35 cellular contexts compared by ENCODE assay signal in genomic region chr9:99449726-99450125, GRCh38.
A peak's percentile ranks its signal among the peaks of the same experiment; 100 is the strongest.
DNase-seq lines count a peak whose midpoint lies in the region; FAIRE-seq and TF ChIP-seq lines count a peak whose summit lies in the region.
"Had no signal": no experiment of that assay in that cellular context is flagged by ENCODE, and none has a peak within 500 bp of the region (broad histone marks: within the 10 kb centered on the region; RNA-seq: fewer than 3 reads in every experiment).

No MANE protein-coding gene starts in this region.

- no peak overlapping the region for H3K4me3 ChIP-seq in SJSA1
- H3K4me3 ChIP-seq in esophagus muscularis mucosa = no peak overlapping the region
- H3K4me3 ChIP-seq in trophoblast cell (ENCODE audit: low read depth, low read length) = no peak overlapping the region
- no peak overlapping the region for H3K4me3 ChIP-seq in small intestine (ENCODE audit: low read depth in 1 of 2, low read length in 2 of 2)
- H3K4me3 ChIP-seq: A549; BLaER1; BLaER1 treated with 17β-estradiol and CSF1 and Interleukin-3, amounts not matched to agents 10 nM and 100 nM had no signal

- H2BK12ac ChIP-seq in trophoblast cell (ENCODE audit: low read length) = no peak overlapping the region

- H3K79me1 ChIP-seq in trophoblast cell (ENCODE audit: low read length) = peaks cover 3% of the 10 kb centered on the region

- H3K27me3 ChIP-seq in SJSA1 (replicated peaks) (no peaks in the 10 kb centered on the region), esophagus muscularis mucosa (no peaks in the 10 kb centered on the region), trophoblast cell (ENCODE audit: insufficient read depth, low read length) (no peaks in the 10 kb centered on the region), small intestine (ENCODE audit: control insufficient read depth in 2 of 2, insufficient read depth in 2 of 2, low read length in 2 of 2) (no peaks in the 10 kb centered on the region)
- H3K27me3 ChIP-seq: BE2C; BLaER1; BLaER1 treated with 17β-estradiol and CSF1 and Interleukin-3, amounts not matched to agents 10 nM and 100 nM had no signal

- no peak overlapping the region for H3K4ac ChIP-seq in trophoblast cell (ENCODE audit: low read depth, low read length)

- H3K4me1 ChIP-seq in SJSA1 (replicated peaks) (peaks cover 50% of the 10 kb centered on the region), esophagus muscularis mucosa (peaks cover 6 to 19% (median 16%) of the 10 kb centered on the region in 4 donors), trophoblast cell (ENCODE audit: control insufficient read depth in 1 of 2, insufficient read depth in 2 of 2, low read length in 2 of 2) (peaks cover 9 to 10% of the 10 kb centered on the region in 2 experiments), small intestine (ENCODE audit: control insufficient read depth in 2 of 2, insufficient read depth in 1 of 2, low read depth in 1 of 2, low read length in 1 of 2) (no peaks in the 10 kb centered on the region)
- H3K4me1 ChIP-seq: BLaER1; BLaER1 treated with 17β-estradiol and CSF1 and Interleukin-3, amounts not matched to agents 10 nM and 100 nM; Caco-2 had no signal

- no peak overlapping the region for H2BK5ac ChIP-seq in trophoblast cell (ENCODE audit: low read depth, low read length, poor library complexity)

- H3K14ac ChIP-seq in trophoblast cell (ENCODE audit: low read length) = no peak overlapping the region

- no peak for TF ChIP-seq EP300 in esophagus muscularis mucosa (IDR thresholded peaks at IDR 0.05)

- TF ChIP-seq POLR2A in esophagus muscularis mucosa (IDR thresholded peaks at IDR 0.05; ENCODE audit: low read depth) = no peak

- H3K27ac ChIP-seq in SJSA1 = no peak overlapping the region
- no peak overlapping the region for H3K27ac ChIP-seq in esophagus muscularis mucosa (replicated peaks in 1 of 4)
- no peak overlapping the region for H3K27ac ChIP-seq in trophoblast cell (ENCODE audit: low read depth, low read length)
- H3K27ac ChIP-seq in small intestine (ENCODE audit: low read depth in 1 of 2, low read length in 1 of 2) = no peak overlapping the region
- H3K27ac ChIP-seq: 22Rv1; A549; BLaER1; BLaER1 treated with 17β-estradiol and CSF1 and Interleukin-3, amounts not matched to agents 10 nM and 100 nM; C4-2B had no signal

- no peak overlapping the region for H3K4me2 ChIP-seq in trophoblast cell (ENCODE audit: low read length)
- H3K4me2 ChIP-seq: A549; BLaER1; BLaER1 treated with 17β-estradiol and CSF1 and Interleukin-3, amounts not matched to agents 10 nM and 100 nM had no signal

- H3K23ac ChIP-seq in trophoblast cell (ENCODE audit: low read length) = no peak overlapping the region

- H3K36me3 Mint-ChIP-seq in glutamatergic neuron (ENCODE audit: unreplicated experiment) = no peaks in the 10 kb centered on the region
- H3K36me3 Mint-ChIP-seq: CD14-positive monocyte; CD4-positive, alpha-beta memory T cell; CD4-positive, CD25-positive, alpha-beta regulatory T cell; CD8-positive, alpha-beta memory T cell; CD8-positive, alpha-beta T cell had no signal

- no peak overlapping the region for H2AK5ac ChIP-seq in trophoblast cell (ENCODE audit: low read length)

- peaks cover 5% of the 10 kb centered on the region for H3K27me3 Mint-ChIP-seq in glutamatergic neuron (ENCODE audit: unreplicated experiment)

- H4K8ac ChIP-seq in trophoblast cell (ENCODE audit: low read depth, low read length) = no peak overlapping the region

- no peak overlapping the region for H4K12ac ChIP-seq in trophoblast cell (ENCODE audit: low read depth, low read length)

- no peaks in the 10 kb centered on the region for H3K79me2 ChIP-seq in trophoblast cell (ENCODE audit: control insufficient read depth, insufficient read depth, low read length, poor library complexity)

- peaks cover 2% of the 10 kb centered on the region for H3K9me3 Mint-ChIP-seq in glutamatergic neuron (ENCODE audit: unreplicated experiment)
- H3K9me3 Mint-ChIP-seq: CD4-positive, alpha-beta T cell; CD4-positive, CD25-positive, alpha-beta regulatory T cell; CD8-positive, alpha-beta memory T cell; CD8-positive, alpha-beta T cell had no signal

- DNase-seq in SJSA1 (ENCODE audit: low read depth in 1 of 2, low spot score in 2 of 2) = peak; percentile 46 to 70
- DNase-seq in esophagus muscularis mucosa (ENCODE audit: extremely low spot score) = peak; percentile 34
- DNase-seq in trophoblast cell = peak; percentile 7 to 64
- no peak for DNase-seq in DMS114 treated with DMSO at 0.1 percent for 48 hours (lab: John Stamatoyannopoulos, UW; ENCODE audit: unreplicated experiment)
- no peak for DNase-seq in glutamatergic neuron
- DNase-seq in small intestine = no peak
- DNase-seq: 8988T; ACHN; AML-193; BE2C; C1 segment of cervical spinal cord; Caco-2; Calu3; CD4-positive, alpha-beta memory T cell; CD4-positive, alpha-beta T cell; CD4-positive, CD25-positive, alpha-beta regulatory T cell; CD8-positive, alpha-beta memory T cell; CD8-positive, alpha-beta T cell; COR-L47; DMS 273 treated with DMSO at 0.1 percent for 48 hours; DMS153; DMS53; DMS79; DMS79 treated with DMSO at 0.1 percent for 48 hours; DND-41; EL had no signal

- no peak overlapping the region for H2AFZ ChIP-seq in trophoblast cell (ENCODE audit: insufficient read depth, low read length, poor library complexity)

- no peaks in the 10 kb centered on the region for H3K4me1 Mint-ChIP-seq in glutamatergic neuron (ENCODE audit: low read depth, unreplicated experiment)
- H3K4me1 Mint-ChIP-seq: B cell; CD14-positive monocyte; CD4-positive, alpha-beta memory T cell; CD4-positive, CD25-positive, alpha-beta regulatory T cell; CD8-positive, alpha-beta memory T cell had no signal

- TF ChIP-seq CTCF in esophagus muscularis mucosa (IDR thresholded peaks at IDR 0.05) = no peak
- no peak for TF ChIP-seq CTCF in glutamatergic neuron (IDR thresholded peaks at IDR 0.05; ENCODE audit: partially characterized antibody, unreplicated experiment)

- intact Hi-C loops in esophagus muscularis mucosa (cut with DNase I) = loop anchor here (10.0 kb wide), 1 partner anchor 185 kb away; no protein-coding TSS in a partner anchor

- H3K36me3 ChIP-seq in SJSA1 = no peaks in the 10 kb centered on the region
- H3K36me3 ChIP-seq in esophagus muscularis mucosa = no peaks in the 10 kb centered on the region
- H3K36me3 ChIP-seq in trophoblast cell (ENCODE audit: control insufficient read depth in 1 of 2, insufficient read depth in 2 of 2, low read length in 2 of 2) = no peaks in the 10 kb centered on the region
- no peaks in the 10 kb centered on the region for H3K36me3 ChIP-seq in small intestine (ENCODE audit: control insufficient read depth in 2 of 2, insufficient read depth in 2 of 2, low read length in 2 of 2)
- H3K36me3 ChIP-seq: BE2C; BLaER1; BLaER1 treated with 17β-estradiol and CSF1 and Interleukin-3, amounts not matched to agents 10 nM and 100 nM had no signal

- H4K91ac ChIP-seq in trophoblast cell (ENCODE audit: low read depth, low read length) = no peak overlapping the region

- no peak overlapping the region for H3K27ac Mint-ChIP-seq in glutamatergic neuron (ENCODE audit: unreplicated experiment)
- H3K27ac Mint-ChIP-seq: B cell; CD14-positive monocyte; CD4-positive, alpha-beta memory T cell; CD4-positive, alpha-beta T cell; CD4-positive, CD25-positive, alpha-beta regulatory T cell; CD8-positive, alpha-beta memory T cell; CD8-positive, alpha-beta T cell had no signal

- H3K4me3 Mint-ChIP-seq in glutamatergic neuron (ENCODE audit: unreplicated experiment) = no peak overlapping the region
- H3K4me3 Mint-ChIP-seq: B cell; CD14-positive monocyte; CD4-positive, alpha-beta memory T cell; CD4-positive, alpha-beta T cell; CD4-positive, CD25-positive, alpha-beta regulatory T cell; CD8-positive, alpha-beta memory T cell; CD8-positive, alpha-beta T cell had no signal

- no peak overlapping the region for H2BK120ac ChIP-seq in trophoblast cell (ENCODE audit: insufficient read depth, low read length, poor library complexity)

- H3K9me3 ChIP-seq in SJSA1 (replicated peaks) = no peaks in the 10 kb centered on the region
- H3K9me3 ChIP-seq in esophagus muscularis mucosa = no peaks in the 10 kb centered on the region
- H3K9me3 ChIP-seq in trophoblast cell (ENCODE audit: insufficient read depth, low read depth, low read length) = no peaks in the 10 kb centered on the region
- no peaks in the 10 kb centered on the region for H3K9me3 ChIP-seq in small intestine (ENCODE audit: control insufficient read depth, low read depth)
- H3K9me3 ChIP-seq: A549; BE2C; BLaER1; BLaER1 treated with 17β-estradiol and CSF1 and Interleukin-3, amounts not matched to agents 10 nM and 100 nM; Caco-2 had no signal

- FAIRE-seq in small intestine (lab: Jason Lieb, UNC) = no peak
- FAIRE-seq: A204.1, A549, D721Med had no signal

- 83% methylated on average over 1 of the region's 1 CpG for WGBS in esophagus muscularis mucosa
- WGBS in trophoblast cell (ENCODE audit: extremely low coverage, insufficient coverage, insufficient read length) = no CpG with 5 or more reads among the region's 1 CpG
- 57 to 70% (median 61%) methylated on average over 1 of the region's 1 CpG for WGBS in small intestine, 3 donors

- no peak overlapping the region for H3K9ac ChIP-seq in trophoblast cell (ENCODE audit: low read length)
- H3K9ac ChIP-seq: BLaER1; BLaER1 treated with 17β-estradiol and CSF1 and Interleukin-3, amounts not matched to agents 10 nM and 100 nM had no signal

- H3K18ac ChIP-seq in trophoblast cell (ENCODE audit: low read length) = no peak overlapping the region

Comparison
In these comparisons a context has a peak if more than half of its experiments do, and no peak if none do; other contexts are left out.
1. DNase-seq: peak in SJSA1 (2 of 2), esophagus muscularis mucosa (single experiment) and trophoblast cell (2 of 2); none in DMS114 treated with DMSO at 0.1 percent for 48 hours (single experiment), glutamatergic neuron (single experiment) and small intestine (single experiment).